Comparison of ENCODE assay signal across 1 cellular context in genomic region chr12:62278022-62278421, GRCh38.
TF ChIP-seq lines count a peak whose summit lies in the region.

No MANE protein-coding gene starts in this region.

TF ChIP-seq in K562, 482 proteins besides CTCF, POLR2A, EP300 and RAD21 (continued from another document):
- TF ChIP-seq PBX2 (CRISPR knock-in tag; IDR thresholded peaks at IDR 0.05; ENCODE audit: low read depth) (no peak), PBX2 (tag; conservative IDR thresholded peaks at IDR 0.05; ENCODE audit: low read depth) (peak; percentile 81), ZNF785 (CRISPR knock-in tag; IDR thresholded peaks at IDR 0.05) (no peak), MEIS2 (IDR thresholded peaks at IDR 0.05; ENCODE audit: partially characterized antibody) (peak; percentile 63), ARID1B (IDR thresholded peaks at IDR 0.05) (0 out of 2 replicates have a peak, but pooled peaks have one; percentile 35), MECOM (CRISPR knock-in tag; IDR thresholded peaks at IDR 0.05) (peak; percentile 78; the same call in 1 of the 2 replicates), CTCFL (IDR thresholded peaks at IDR 0.05; ENCODE audit: borderline replicate concordance, insufficient read depth, low read depth, low read length, poor library complexity, severe bottlenecking) (no peak)
